7 cellular contexts compared by ENCODE assay signal in genomic region chr12:10614056-10614370, GRCh38. TPM values are rescaled to one million over a fixed set of nuclear protein-coding genes. Genes with fewer than 3 reads are reported as not detected.
DNase-seq lines count a peak whose midpoint lies in the region; ATAC-seq and TF ChIP-seq lines count a peak whose summit lies in the region.

No MANE protein-coding gene starts in this region.

- no CpG with 5 or more reads among the region's 4 CpGs for WGBS in iPS DF 6.9 (ENCODE audit: insufficient coverage, insufficient read length)
- WGBS in stomach, 5 donors: 7 to 15% (median 14%) methylated on average over 4 of the region's 4 CpGs

- DNase-seq in HFF-Myc (ENCODE audit: extremely low read depth, low read depth) (no peak), T-helper 17 cell (no peak), iPS DF 6.9 (ENCODE audit: low read depth, low spot score) (no peak), stomach (no peak), amniotic stem cell (lab: John Stamatoyannopoulos, UW) (no peak), OCI-M1 (lab: John Stamatoyannopoulos, UW) (no peak)

- peaks cover 13% of the 10 kb centered on the region for H3K27me3 Mint-ChIP-seq in T-helper 17 cell

- no peak for TF ChIP-seq EP300 in stomach (IDR thresholded peaks at IDR 0.05)

- H3K4me1 ChIP-seq in iPS DF 6.9 (ENCODE audit: control insufficient read depth, insufficient read depth, low read length) (no peaks in the 10 kb centered on the region), stomach (peaks cover 11 to 44% (median 27%) of the 10 kb centered on the region in 4 donors)

- TF ChIP-seq CTCF in HFF-Myc (IDR thresholded peaks at IDR 0.05; ENCODE audit: low read depth, low read length, missing control alignments) (no peak), stomach (IDR thresholded peaks at IDR 0.05) (no peak)

- peak overlapping the region; percentile 97 for H3K27ac Mint-ChIP-seq in T-helper 17 cell

- peak overlapping the region; percentile 59 for H3K4me3 ChIP-seq in HFF-Myc (replicated peaks; ENCODE audit: low read depth, low read length)
- H3K4me3 ChIP-seq in iPS DF 6.9 (ENCODE audit: low read length): peak overlapping the region; percentile 56; the same call in 1 of the 2 replicates
- peak overlapping the region; percentile 82 to 87 (median 83) for H3K4me3 ChIP-seq in stomach

- no peaks in the 10 kb centered on the region for H3K27me3 ChIP-seq in iPS DF 6.9 (ENCODE audit: control insufficient read depth, insufficient read depth, low read length)
- no peaks in the 10 kb centered on the region for H3K27me3 ChIP-seq in stomach

- peaks cover 2% of the 10 kb centered on the region for H3K36me3 Mint-ChIP-seq in T-helper 17 cell (ENCODE audit: low read depth)

- no peak for TF ChIP-seq POLR2A in stomach (IDR thresholded peaks at IDR 0.05)

- 0 out of 2 replicates have a peak, but pooled peaks cover 2% of the 10 kb centered on the region for H3K36me3 ChIP-seq in iPS DF 6.9 (ENCODE audit: control insufficient read depth, insufficient read depth, low read length)
- peaks cover 0 to 16% (median 13%) of the 10 kb centered on the region in 4 donors for H3K36me3 ChIP-seq in stomach

- ATAC-seq in T-helper 17 cell (no peak), HG03442 (IDR thresholded peaks at IDR 0.05; ENCODE audit: unreplicated experiment) (no peak)

- intact Hi-C loops in stomach (cut with DNase I; ENCODE audit: low total_unique reads): loop anchor here (10.0 kb wide), 1 partner anchor 141 kb away; no protein-coding TSS in a partner anchor

- peaks cover 20% of the 10 kb centered on the region for H3K4me1 Mint-ChIP-seq in T-helper 17 cell

- H3K9me3 ChIP-seq in T-helper 17 cell (ENCODE audit: control insufficient read depth, low read length, poor library complexity, severe bottlenecking) (no peaks in the 10 kb centered on the region), iPS DF 6.9 (ENCODE audit: control insufficient read depth, insufficient read depth, low read length) (no peaks in the 10 kb centered on the region), stomach (no peaks in the 10 kb centered on the region)

- peak overlapping the region; percentile 96 for H3K4me3 Mint-ChIP-seq in T-helper 17 cell

- H3K27ac ChIP-seq in iPS DF 6.9 (ENCODE audit: low read length) (no peak overlapping the region), stomach (peak overlapping the region; percentile 80 to 96 (median 89))

RNA-seq across cellular contexts. Expression of gene MAGOHB, which starts 0.6 kb away (rescaled TPM):
- total RNA-seq in T-helper 17 cell (10 to 100 TPM; 10.6 to 11.1 TPM), stomach (10 to 100 TPM in 2 of 5 donors, 1 to 10 TPM in 2, under 1 TPM in 1; 0.58 to 33.2 (median 7.2) TPM)
- polyA plus RNA-seq in stomach: 10 to 100 TPM; 24.0 to 26.7 (median 25.1) TPM

RNA-seq across cellular contexts. Expression of gene STYK1, which starts 59.8 kb away (rescaled TPM):
- not detected for total RNA-seq in T-helper 17 cell
- 10 to 100 TPM in 3 of 5 donors, 1 to 10 TPM in 2; 2.3 to 23.7 (median 12.0) TPM for total RNA-seq in stomach
- polyA plus RNA-seq in stomach: 1 to 10 TPM; 2.5 to 4.4 (median 4.3) TPM
